ENCODE assay signal across 8 cellular contexts in the genomic region with DNA sequence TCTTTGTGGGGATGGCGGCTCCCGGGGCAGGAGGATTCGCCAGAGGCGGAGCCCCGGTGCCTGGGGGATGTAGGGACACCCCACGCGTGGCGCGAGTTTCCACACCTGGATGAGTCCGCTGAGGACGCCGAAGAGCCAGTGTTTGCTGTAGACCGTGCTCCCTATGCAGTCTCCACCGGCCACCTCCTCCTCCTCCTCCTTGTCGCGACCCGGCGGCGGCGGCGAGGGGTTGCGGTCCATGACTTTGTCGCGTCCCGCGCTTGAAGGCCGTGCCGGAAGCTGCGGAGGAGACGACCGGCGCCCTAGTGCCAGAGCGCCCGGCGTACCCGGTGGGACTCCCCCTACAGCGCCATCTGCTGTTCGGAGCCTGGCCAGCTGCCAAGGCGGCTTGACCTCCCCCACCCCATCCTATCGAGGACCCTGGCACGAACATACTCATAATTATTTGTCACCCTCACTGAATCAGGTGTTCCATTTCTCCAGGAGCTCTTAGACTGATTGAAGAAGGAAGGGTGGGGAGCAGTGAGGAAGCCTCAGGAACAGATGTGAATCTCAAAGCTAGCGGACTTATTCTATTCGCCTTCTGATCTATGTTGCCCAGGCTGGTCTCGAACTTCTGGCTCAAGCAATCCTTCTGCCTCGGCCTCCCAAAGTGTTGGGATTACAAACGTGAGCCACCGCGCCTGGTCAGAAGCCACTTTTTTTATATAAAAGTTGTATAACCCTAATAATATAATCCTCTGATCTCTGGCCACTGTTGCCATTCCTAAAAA. TPM values are rescaled to one million over a fixed set of nuclear protein-coding genes. Genes with fewer than 3 reads are reported as not detected.
DNase-seq lines count a peak whose midpoint lies in the region; ATAC-seq and TF ChIP-seq lines count a peak whose summit lies in the region.

A gene with protein sequence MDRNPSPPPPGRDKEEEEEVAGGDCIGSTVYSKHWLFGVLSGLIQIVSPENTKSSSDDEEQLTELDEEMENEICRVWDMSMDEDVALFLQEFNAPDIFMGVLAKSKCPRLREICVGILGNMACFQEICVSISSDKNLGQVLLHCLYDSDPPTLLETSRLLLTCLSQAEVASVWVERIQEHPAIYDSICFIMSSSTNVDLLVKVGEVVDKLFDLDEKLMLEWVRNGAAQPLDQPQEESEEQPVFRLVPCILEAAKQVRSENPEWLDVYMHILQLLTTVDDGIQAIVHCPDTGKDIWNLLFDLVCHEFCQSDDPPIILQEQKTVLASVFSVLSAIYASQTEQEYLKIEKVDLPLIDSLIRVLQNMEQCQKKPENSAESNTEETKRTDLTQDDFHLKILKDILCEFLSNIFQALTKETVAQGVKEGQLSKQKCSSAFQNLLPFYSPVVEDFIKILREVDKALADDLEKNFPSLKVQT (minus strand): TSS at position 281 of the 773 bp plus-strand sequence. CDS start 41 bp downstream, at position 240.

- TF ChIP-seq CTCF in GM12875 (IDR thresholded peaks at IDR 0.05; ENCODE audit: borderline replicate concordance, insufficient read depth, low read depth, low read length) (peak; percentile 94), progenitor cell of endocrine pancreas (IDR thresholded peaks at IDR 0.05; ENCODE audit: unreplicated experiment) (peak; percentile 91), upper lobe of right lung (IDR thresholded peaks at IDR 0.05) (peak; percentile 76)

- H3K27ac Mint-ChIP-seq in activated naive CD8-positive, alpha-beta T cell treated with anti-CD3 and anti-CD28 coated beads, Interleukin-2, amount 50 U/mL, for 24 hours = peak within 1 kb of the TSS; percentile 91
- peak within 1 kb of the TSS; percentile 61 for H3K27ac Mint-ChIP-seq in progenitor cell of endocrine pancreas

- peak within 1 kb of the TSS; percentile 95 for H3K4me3 ChIP-seq in GM12875 (ENCODE audit: low read depth, low read length)
- H3K4me3 ChIP-seq in upper lobe of right lung = peak within 1 kb of the TSS; percentile 91

- H3K36me3 Mint-ChIP-seq in activated naive CD8-positive, alpha-beta T cell treated with anti-CD3 and anti-CD28 coated beads, Interleukin-2, amount 50 U/mL, for 24 hours (ENCODE audit: low read depth) = peaks cover 29% of the 10 kb centered on the region
- peaks cover 12% of the 10 kb centered on the region for H3K36me3 Mint-ChIP-seq in progenitor cell of endocrine pancreas (ENCODE audit: insufficient read depth)

- H3K4me3 Mint-ChIP-seq in activated naive CD8-positive, alpha-beta T cell treated with anti-CD3 and anti-CD28 coated beads, Interleukin-2, amount 50 U/mL, for 24 hours = peak within 1 kb of the TSS; percentile 93
- H3K4me3 Mint-ChIP-seq in progenitor cell of endocrine pancreas (ENCODE audit: low read depth) = peak within 1 kb of the TSS; percentile 93

- H3K27me3 Mint-ChIP-seq in activated naive CD8-positive, alpha-beta T cell treated with anti-CD3 and anti-CD28 coated beads, Interleukin-2, amount 50 U/mL, for 24 hours = peaks cover 11% of the 10 kb centered on the region
- peaks cover 19% of the 10 kb centered on the region for H3K27me3 Mint-ChIP-seq in progenitor cell of endocrine pancreas

- H3K4me1 ChIP-seq in upper lobe of right lung = peaks cover 13% of the 10 kb centered on the region

- H3K27ac ChIP-seq in upper lobe of right lung = peak within 1 kb of the TSS; percentile 76

- H3K36me3 ChIP-seq in upper lobe of right lung = peaks cover 22% of the 10 kb centered on the region

- intact Hi-C loops in left cardiac atrium (cut with DNase I) = loop anchor here in 1 of 2 donors (5.0 kb wide), 1 partner anchor 94 kb away; a partner anchor contains a TSS
- intact Hi-C loops in upper lobe of right lung (cut with DNase I) = no loop called here

- H3K4me1 Mint-ChIP-seq in activated naive CD8-positive, alpha-beta T cell treated with anti-CD3 and anti-CD28 coated beads, Interleukin-2, amount 50 U/mL, for 24 hours = peaks cover 33% of the 10 kb centered on the region
- peaks cover 6% of the 10 kb centered on the region for H3K4me1 Mint-ChIP-seq in progenitor cell of endocrine pancreas (ENCODE audit: low read depth)

- DNase-seq in NCI-H1105 treated with DMSO at 0.1 percent for 48 hours (lab: John Stamatoyannopoulos, UW) (peak; percentile 84), SW480 (ENCODE audit: low spot score) (peak; percentile 85), left cardiac atrium (peak; percentile 90), progenitor cell of endocrine pancreas (ENCODE audit: low spot score, unreplicated experiment) (peak; percentile 89), upper lobe of right lung (peak; percentile 94)
- peak; percentile 97 for DNase-seq in activated naive CD8-positive, alpha-beta T cell treated with anti-CD3 and anti-CD28 coated beads, Interleukin-2, amount 50 U/mL, for 24 hours

- ATAC-seq in HG02759 (IDR thresholded peaks at IDR 0.05; ENCODE audit: unreplicated experiment) = peak; percentile 97
- peak; percentile 98 for ATAC-seq in activated naive CD8-positive, alpha-beta T cell treated with anti-CD3 and anti-CD28 coated beads, Interleukin-2, amount 50 U/mL, for 24 hours
- ATAC-seq in left cardiac atrium = peak; percentile 98 to 99
- peak; percentile 99 for ATAC-seq in upper lobe of right lung

- no peaks in the 10 kb centered on the region for H3K9me3 ChIP-seq in upper lobe of right lung

- H3K9me3 Mint-ChIP-seq in activated naive CD8-positive, alpha-beta T cell treated with anti-CD3 and anti-CD28 coated beads, Interleukin-2, amount 50 U/mL, for 24 hours = no peaks in the 10 kb centered on the region
- H3K9me3 Mint-ChIP-seq in progenitor cell of endocrine pancreas (ENCODE audit: low read depth) = no peaks in the 10 kb centered on the region

- no peaks in the 10 kb centered on the region for H3K27me3 ChIP-seq in upper lobe of right lung

RNA-seq across cellular contexts. Expression of the gene that starts here (rescaled TPM):
- total RNA-seq in left cardiac atrium = 1 to 10 TPM; 6.6 to 8.8 TPM
- 28.3 and 28.5 TPM in 2 replicates for total RNA-seq in progenitor cell of endocrine pancreas
- total RNA-seq in upper lobe of right lung = 8.8 TPM

Comparison
In these comparisons a context has a peak if more than half of its experiments do, and no peak if none do; other contexts are left out.
1. Peak in every context shown above with its lines: DNase-seq, ATAC-seq, H3K4me3 ChIP-seq and H3K27ac ChIP-seq.